ENCODE assay signal across 8 cellular contexts in genomic region chr1:217660353-217661062, GRCh38. TPM values are rescaled to one million over a fixed set of nuclear protein-coding genes. Genes with fewer than 3 reads are reported as not detected.
A peak's percentile ranks its signal among the peaks of the same experiment; 100 is the strongest.
DNase-seq lines count a peak whose midpoint lies in the region; ATAC-seq and TF ChIP-seq lines count a peak whose summit lies in the region.

No MANE protein-coding gene starts in this region.

- H3K27ac ChIP-seq in Panc1 (ENCODE audit: low read length) (no peak overlapping the region), upper lobe of right lung (no peak overlapping the region), sigmoid colon (no peak overlapping the region)

- 53 to 63% methylated on average over 5 of the region's 5 CpGs for WGBS in sigmoid colon, 2 donors

- H3K9me3 ChIP-seq in Panc1 (ENCODE audit: control insufficient read depth, insufficient read depth, low read depth, low read length) (no peaks in the 10 kb centered on the region), upper lobe of right lung (no peaks in the 10 kb centered on the region), sigmoid colon (no peaks in the 10 kb centered on the region)

- TF ChIP-seq POLR2A in sigmoid colon (IDR thresholded peaks at IDR 0.05): no peak

- no peaks in the 10 kb centered on the region for H3K36me3 Mint-ChIP-seq in activated T-cell treated with anti-CD3 and anti-CD28 coated beads, Interleukin-2, amount 50 U/mL, for 4 hours (ENCODE audit: insufficient read depth)

- no peak overlapping the region for H3K4me3 Mint-ChIP-seq in activated T-cell treated with anti-CD3 and anti-CD28 coated beads, Interleukin-2, amount 50 U/mL, for 4 hours

- peaks cover 4% of the 10 kb centered on the region for H3K27me3 Mint-ChIP-seq in activated T-cell treated with anti-CD3 and anti-CD28 coated beads, Interleukin-2, amount 50 U/mL, for 4 hours (ENCODE audit: low read depth)

- H3K4me1 Mint-ChIP-seq in activated T-cell treated with anti-CD3 and anti-CD28 coated beads, Interleukin-2, amount 50 U/mL, for 4 hours (ENCODE audit: low read depth): no peaks in the 10 kb centered on the region

- in situ Hi-C loops in Panc1 (cut with HindIII; ENCODE audit: low pct_unique_long_range_greater_than_20kb, low sequenced_read_pairs): no loop called here

- H3K36me3 ChIP-seq in Panc1 (ENCODE audit: control insufficient read depth, insufficient read depth, low read length) (no peaks in the 10 kb centered on the region), upper lobe of right lung (no peaks in the 10 kb centered on the region), sigmoid colon (no peaks in the 10 kb centered on the region)

- intact Hi-C loops in Panc1 (cut with micrococcal nuclease; ENCODE audit: unreplicated experiment): no loop called here
- intact Hi-C loops in upper lobe of right lung (cut with DNase I): no loop called here
- intact Hi-C loops in sigmoid colon (cut with DNase I): no loop called here

- peak; percentile 18 to 35 for ATAC-seq in activated T-cell treated with anti-CD3 and anti-CD28 coated beads, Interleukin-2, amount 50 U/mL, for 4 hours
- ATAC-seq in HG02852 (IDR thresholded peaks at IDR 0.05; ENCODE audit: unreplicated experiment) (peak; percentile 75), Panc1 (peak; percentile 42; the same call in 1 of the 2 replicates), upper lobe of right lung (no peak)

- H3K4me3 ChIP-seq in Panc1 (ENCODE audit: low read depth in 2 of 2, low read length in 2 of 2) (no peak overlapping the region), upper lobe of right lung (no peak overlapping the region), sigmoid colon (no peak overlapping the region)

- H3K27me3 ChIP-seq in Panc1 (ENCODE audit: control insufficient read depth, insufficient read depth, low read length) (no peaks in the 10 kb centered on the region), upper lobe of right lung (no peaks in the 10 kb centered on the region), sigmoid colon (no peaks in the 10 kb centered on the region)

- TF ChIP-seq CTCF in Panc1 (IDR thresholded peaks at IDR 0.05): peak; percentile 32; the same call in 1 of the 2 replicates
- TF ChIP-seq CTCF in upper lobe of right lung (IDR thresholded peaks at IDR 0.05): peak; percentile 41
- peak in 2 of 4 experiments; percentile 9 to 29 for TF ChIP-seq CTCF in sigmoid colon (IDR thresholded peaks at IDR 0.05)

- POLR2A ChIA-PET in Panc1 (lab: Charles Lee): no interaction called here

- TF ChIP-seq EP300 in sigmoid colon (IDR thresholded peaks at IDR 0.05): no peak

- BruUV-seq in Panc1 (replicated peaks; lab: Mats Ljungman, UMichigan): no TSS peak

- no peak for DNase-seq in activated T-cell treated with anti-CD3 and anti-CD28 coated beads, Interleukin-2, amount 50 U/mL, for 4 hours
- no peak for DNase-seq in activated T-cell treated with anti-CD3 and anti-CD28 coated beads, Interleukin-2, amount 50 U/mL, for 48 hours
- peak; percentile 17 for DNase-seq in Panc1 (ENCODE audit: low read depth, low spot score)
- peak; percentile 34 for DNase-seq in fibroblast of the conjunctiva (ENCODE audit: low read depth)
- no peak for DNase-seq in upper lobe of right lung
- DNase-seq in sigmoid colon: no peak
- DNase-seq in activated CD4-positive, alpha-beta T cell treated with anti-CD3 and anti-CD28 coated beads for 4 hours: no peak

- no peaks in the 10 kb centered on the region for H3K9me3 Mint-ChIP-seq in activated T-cell treated with anti-CD3 and anti-CD28 coated beads, Interleukin-2, amount 50 U/mL, for 4 hours

- H3K4me1 ChIP-seq in Panc1 (ENCODE audit: control insufficient read depth, insufficient read depth, low read length) (no peaks in the 10 kb centered on the region), upper lobe of right lung (no peaks in the 10 kb centered on the region), sigmoid colon (no peaks in the 10 kb centered on the region)

- CTCF ChIA-PET in Panc1 (lab: Charles Lee): no interaction called here

RNA-seq across cellular contexts. Expression of gene SPATA17, which starts 29.4 kb away (rescaled TPM):
- total RNA-seq in activated T-cell treated with anti-CD3 and anti-CD28 coated beads, Interleukin-2, amount 50 U/mL, for 4 hours: not detected
- total RNA-seq in Panc1 (2021; ENCODE audit: unreplicated experiment) (0.51 TPM), upper lobe of right lung (0.26 TPM), sigmoid colon (1 to 10 TPM in 1 of 4 donors, under 1 TPM in 1, not detected in 2; 0.41 to 1.1 TPM)
- polyA plus RNA-seq in Panc1 (2012; ENCODE audit: insufficient read length): 0.35 TPM
- under 1 TPM in 1 of 3 donors, not detected in 2; 0.47 TPM for polyA plus RNA-seq in sigmoid colon

RNA-seq across cellular contexts. Expression of gene GPATCH2, which starts 29.6 kb away (rescaled TPM):
- total RNA-seq in activated T-cell treated with anti-CD3 and anti-CD28 coated beads, Interleukin-2, amount 50 U/mL, for 4 hours: 1 to 10 TPM; 7.5 to 8.5 (median 8.2) TPM
- total RNA-seq in Panc1 (2021; ENCODE audit: unreplicated experiment) (11.2 TPM), upper lobe of right lung (11.3 TPM), sigmoid colon (10 to 100 TPM; 12.2 to 18.5 (median 15.6) TPM)
- polyA plus RNA-seq in Panc1 (2012; ENCODE audit: insufficient read length): 3.9 TPM
- polyA plus RNA-seq in sigmoid colon: 1 to 10 TPM; 3.0 to 4.3 (median 4.2) TPM

Comparison
In these comparisons a context has a peak if more than half of its experiments do, and no peak if none do; other contexts are left out.
1. DNase-seq: peak in Panc1 (single experiment) and fibroblast of the conjunctiva (single experiment); none in activated T-cell treated with anti-CD3 and anti-CD28 coated beads, Interleukin-2, amount 50 U/mL, for 4 hours (single experiment), activated T-cell treated with anti-CD3 and anti-CD28 coated beads, Interleukin-2, amount 50 U/mL, for 48 hours (0 of 2), upper lobe of right lung (single experiment), sigmoid colon (single experiment) and activated CD4-positive, alpha-beta T cell treated with anti-CD3 and anti-CD28 coated beads for 4 hours (0 of 2).